In the genomic region with DNA sequence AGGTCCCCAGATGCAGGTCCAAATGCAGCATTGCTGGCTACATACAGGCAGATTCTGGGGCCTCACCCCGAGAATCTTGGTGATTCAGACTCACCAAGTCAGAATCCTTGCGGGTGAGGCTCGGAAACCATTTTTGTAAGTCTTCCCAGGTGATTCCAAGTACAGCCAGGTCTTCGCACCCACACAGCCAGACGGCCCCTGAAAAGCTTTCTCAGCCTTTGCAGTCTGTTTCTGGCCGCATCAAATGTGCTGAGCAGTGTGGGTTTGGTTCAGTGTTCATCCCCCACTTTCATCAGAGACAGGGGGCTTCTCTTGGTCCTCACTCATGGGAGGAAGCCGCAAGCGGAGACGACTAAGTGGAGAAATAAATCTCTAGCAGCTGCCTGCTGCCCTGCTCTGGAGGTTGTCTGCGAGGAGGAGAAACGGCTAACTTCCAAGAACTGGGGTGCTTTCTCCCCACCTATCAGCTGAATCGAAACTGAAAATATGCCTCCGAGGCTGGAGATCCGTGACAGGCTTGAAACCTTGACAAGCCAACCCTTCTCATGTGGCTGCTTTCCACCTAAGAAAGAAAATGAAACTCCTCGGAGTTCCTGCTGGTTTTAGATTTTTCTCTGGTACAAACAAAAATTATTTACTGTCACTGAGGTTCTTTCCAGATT, we compare ENCODE assay signal across 8 cellular contexts. TPM values are rescaled to one million over a fixed set of nuclear protein-coding genes. Genes with fewer than 3 reads are reported as not detected.
DNase-seq lines count a peak whose midpoint lies in the region; ATAC-seq and TF ChIP-seq lines count a peak whose summit lies in the region.

No MANE protein-coding gene starts in this region.

- no peak for TF ChIP-seq CTCF in BJ (IDR thresholded peaks at IDR 0.05; ENCODE audit: insufficient read depth, low read depth, low read length)
- TF ChIP-seq CTCF in foreskin fibroblast (IDR thresholded peaks at IDR 0.05; ENCODE audit: low read depth, low read length) = no peak

- peak overlapping the region; percentile 19 to 96 (median 81) for H3K27ac ChIP-seq in skin epidermis

- H3K36me3 ChIP-seq in BJ (ENCODE audit: control insufficient read depth, insufficient read depth, low read length) = no peaks in the 10 kb centered on the region

- no peak for DNase-seq in BJ (ENCODE audit: low read depth)
- DNase-seq in HT1080 (ENCODE audit: low read depth) = peak; percentile 27
- DNase-seq in activated CD8-positive, alpha-beta memory T cell treated with anti-CD3 and anti-CD28 coated beads for 4 hours (ENCODE audit: low read depth in 2 of 2) = peak; percentile 53 to 70
- DNase-seq in foreskin fibroblast = peak in 1 of 2 donors; percentile 21
- DNase-seq in SKM-1 (lab: John Stamatoyannopoulos, UW; ENCODE audit: unreplicated experiment) = no peak
- DNase-seq in COR-L47 (lab: John Stamatoyannopoulos, UW) = no peak

- no peaks in the 10 kb centered on the region for H3K27me3 ChIP-seq in BJ (ENCODE audit: control insufficient read depth, insufficient read depth, low read length)

- H3K4me3 ChIP-seq in BJ (ENCODE audit: low read depth, low read length) (peak overlapping the region; percentile 23), foreskin fibroblast (ENCODE audit: low read depth in 1 of 2, low read length in 2 of 2) (peak overlapping the region; percentile 32 to 44), skin epidermis (peak overlapping the region; percentile 20 to 48 (median 38))

- peak; percentile 84 for ATAC-seq in GM19467 (IDR thresholded peaks at IDR 0.05; ENCODE audit: unreplicated experiment)

- CTCF ChIA-PET in BJ (lab: Yijun Ruan, JAX) = interaction anchor here (1.0 to 1.6 kb wide), 3 partner anchors 9 to 81 kb away, joined by 3 to 6 read pairs (median 3); a partner anchor contains a TSS

- POLR2A ChIA-PET in BJ (lab: Charles Lee) = no interaction called here

RNA-seq across cellular contexts. Expression of a gene that starts 8.9 kb away (rescaled TPM):
- polyA plus RNA-seq in BJ (2011; rRNA removed) = 20.0 and 32.0 TPM in 2 replicates
- 9.6 and 12.8 TPM in 2 replicates for polyA minus RNA-seq in BJ (2011; rRNA and poly(A)+ RNA removed)
- 47.9 and 55.0 TPM in 2 replicates for total RNA-seq in HT1080 (2014; rRNA removed; shearing (Covaris generic))
- 61.5 and 70.4 TPM in 2 replicates for polyA plus RNA-seq in HT1080 (2015; cell fraction: cytosol; rRNA removed)
- 56.3 and 63.7 TPM in 2 replicates for polyA plus RNA-seq in HT1080 (2015; cell fraction: nucleus; rRNA removed)

RNA-seq across cellular contexts. Expression of a gene that starts 20.5 kb away (rescaled TPM):
- polyA plus RNA-seq in BJ (2011; rRNA removed) = 33.3 and 60.7 TPM in 2 replicates
- 29.6 and 38.8 TPM in 2 replicates for polyA minus RNA-seq in BJ (2011; rRNA and poly(A)+ RNA removed)
- 48.3 and 57.6 TPM in 2 replicates for total RNA-seq in HT1080 (2014; rRNA removed; shearing (Covaris generic))
- polyA plus RNA-seq in HT1080 (2015; cell fraction: cytosol; rRNA removed) = 78.0 and 89.8 TPM in 2 replicates
- polyA plus RNA-seq in HT1080 (2015; cell fraction: nucleus; rRNA removed) = 28.3 and 34.4 TPM in 2 replicates

Comparison
In these comparisons a context has a peak if more than half of its experiments do, and no peak if none do; other contexts are left out.
1. DNase-seq: peak in HT1080 (single experiment) and activated CD8-positive, alpha-beta memory T cell treated with anti-CD3 and anti-CD28 coated beads for 4 hours (2 of 2); none in BJ (single experiment), SKM-1 (single experiment) and COR-L47 (single experiment).
2. Peak in every context shown above with its lines, with median percentiles within 50 percentile points of each other: H3K4me3 ChIP-seq.